ENCODE assay signal across 19 cellular contexts in genomic region chr3:98002717-98003116, GRCh38.
A peak's percentile ranks its signal among the peaks of the same experiment; 100 is the strongest.
DNase-seq lines count a peak whose midpoint lies in the region; ATAC-seq and TF ChIP-seq lines count a peak whose summit lies in the region.
"Had no signal": no experiment of that assay in that cellular context is flagged by ENCODE, and none has a peak within 500 bp of the region (broad histone marks: within the 10 kb centered on the region; RNA-seq: fewer than 3 reads in every experiment).

No MANE protein-coding gene starts in this region.

- H3K27ac ChIP-seq in KMS-11 (peak overlapping the region; percentile 53), MM.1S (ENCODE audit: low read length) (peak overlapping the region; percentile 67; the same call in 1 of the 2 replicates), OCI-LY1 (ENCODE audit: low read depth, low read length, poor library complexity, severe bottlenecking) (peak overlapping the region; percentile 70)
- H3K27ac ChIP-seq: BLaER1 had no signal

- H3K9me2 ChIP-seq in MM.1S (replicated peaks; ENCODE audit: insufficient read depth, low read length) = no peaks in the 10 kb centered on the region
- H3K9me2 ChIP-seq in OCI-LY1 (ENCODE audit: low read depth, low read length) = no peaks in the 10 kb centered on the region

- H3K27me3 ChIP-seq in KMS-11 (ENCODE audit: insufficient read depth, low read depth) = no peaks in the 10 kb centered on the region
- H3K27me3 ChIP-seq in MM.1S (replicated peaks; ENCODE audit: insufficient read depth, low read length) = no peaks in the 10 kb centered on the region
- no peaks in the 10 kb centered on the region for H3K27me3 ChIP-seq in OCI-LY1 (ENCODE audit: insufficient read depth, low read length)
- H3K27me3 ChIP-seq: BE2C, BLaER1 had no signal

- no peaks in the 10 kb centered on the region for H3K79me2 ChIP-seq in KMS-11 (ENCODE audit: insufficient read depth, low read depth)
- H3K79me2 ChIP-seq in MM.1S (ENCODE audit: low read length) = no peaks in the 10 kb centered on the region
- H3K79me2 ChIP-seq in OCI-LY1 (ENCODE audit: insufficient read depth, low read length) = no peaks in the 10 kb centered on the region

- H3F3A ChIP-seq in MM.1S (ENCODE audit: insufficient read depth, low read length) = peaks cover 2% of the 10 kb centered on the region; the same call in 1 of the 2 replicates
- no peaks in the 10 kb centered on the region for H3F3A ChIP-seq in OCI-LY1 (ENCODE audit: insufficient read depth, low read length)

- H2AFZ ChIP-seq in KMS-11 (ENCODE audit: low read depth) = 0 out of 2 replicates have a peak overlapping the region, but pooled peaks have one; percentile 97
- no peak overlapping the region for H2AFZ ChIP-seq in MM.1S (ENCODE audit: low read length)
- no peak overlapping the region for H2AFZ ChIP-seq in OCI-LY1 (ENCODE audit: low read length)

- TF ChIP-seq CTCF in KMS-11 (conservative IDR thresholded peaks at IDR 0.05; ENCODE audit: low read depth, low read length) (no peak), MM.1S (IDR thresholded peaks at IDR 0.05; ENCODE audit: low read length) (no peak), OCI-LY1 (IDR thresholded peaks at IDR 0.05; ENCODE audit: low read length) (no peak)

- peak overlapping the region; percentile 69 for H3K4me2 ChIP-seq in KMS-11
- H3K4me2 ChIP-seq in MM.1S (ENCODE audit: low read depth, low read length) = peak overlapping the region; percentile 61; the same call in 1 of the 2 replicates
- no peak overlapping the region for H3K4me2 ChIP-seq in OCI-LY1 (ENCODE audit: low read length)

- no peak for ATAC-seq in GM18498 (IDR thresholded peaks at IDR 0.05; ENCODE audit: unreplicated experiment)

- peak; percentile 30 for DNase-seq in MM.1S
- DNase-seq in germinal center (ENCODE audit: low spot score) = no peak
- DNase-seq in NCI-H146 treated with DMSO at 0.1 percent for 48 hours (lab: John Stamatoyannopoulos, UW; ENCODE audit: unreplicated experiment) = no peak
- DNase-seq: 8988T; ACHN; BE2C; C1 segment of cervical spinal cord; CD8-positive, alpha-beta memory T cell; COR-L47; DMS 273 treated with DMSO at 0.1 percent for 48 hours; DMS153; DMS53; DMS79; EL had no signal

- H3K9me3 ChIP-seq in MM.1S (replicated peaks; ENCODE audit: insufficient read depth, low read length) = no peaks in the 10 kb centered on the region
- no peaks in the 10 kb centered on the region for H3K9me3 ChIP-seq in OCI-LY1 (ENCODE audit: low read length)
- H3K9me3 ChIP-seq: BE2C, BLaER1 had no signal

- no peak overlapping the region for H3K9ac ChIP-seq in KMS-11
- H3K9ac ChIP-seq in MM.1S (ENCODE audit: low read length) = no peak overlapping the region
- H3K9ac ChIP-seq in OCI-LY1 (ENCODE audit: low read length) = no peak overlapping the region
- H3K9ac ChIP-seq: BLaER1 had no signal

- H3K36me3 ChIP-seq in KMS-11 (ENCODE audit: insufficient read depth) (no peaks in the 10 kb centered on the region), MM.1S (replicated peaks; ENCODE audit: insufficient read depth, low read length) (no peaks in the 10 kb centered on the region), OCI-LY1 (ENCODE audit: insufficient read depth, low read length) (no peaks in the 10 kb centered on the region)
- H3K36me3 ChIP-seq: BE2C, BLaER1 had no signal

- no peak overlapping the region for H3K4me3 ChIP-seq in KMS-11 (IDR thresholded peaks at IDR 0.05; ENCODE audit: insufficient read depth, low read depth, low read length)
- H3K4me3 ChIP-seq in MM.1S (ENCODE audit: low read length) = no peak overlapping the region
- no peak overlapping the region for H3K4me3 ChIP-seq in OCI-LY1 (ENCODE audit: low read depth, low read length, poor library complexity, severe bottlenecking)
- H3K4me3 ChIP-seq: BLaER1, GM12878 had no signal

- peaks cover 31% of the 10 kb centered on the region for H3K4me1 ChIP-seq in KMS-11 (ENCODE audit: low read depth, poor library complexity, severe bottlenecking)
- H3K4me1 ChIP-seq in MM.1S (ENCODE audit: low read length) = peaks cover 19% of the 10 kb centered on the region
- H3K4me1 ChIP-seq in OCI-LY1 (ENCODE audit: insufficient read depth, low read length, severe bottlenecking) = peaks cover 26% of the 10 kb centered on the region
- H3K4me1 ChIP-seq: BE2C had no signal

- no peaks in the 10 kb centered on the region for H4K20me1 ChIP-seq in KMS-11 (ENCODE audit: insufficient read depth)
- no peaks in the 10 kb centered on the region for H4K20me1 ChIP-seq in MM.1S (ENCODE audit: insufficient read depth, low read length)
- no peaks in the 10 kb centered on the region for H4K20me1 ChIP-seq in OCI-LY1 (ENCODE audit: insufficient read depth, low read length)
- H4K20me1 ChIP-seq: BLaER1 had no signal
